8 cellular contexts compared by ENCODE assay signal in the genomic region with DNA sequence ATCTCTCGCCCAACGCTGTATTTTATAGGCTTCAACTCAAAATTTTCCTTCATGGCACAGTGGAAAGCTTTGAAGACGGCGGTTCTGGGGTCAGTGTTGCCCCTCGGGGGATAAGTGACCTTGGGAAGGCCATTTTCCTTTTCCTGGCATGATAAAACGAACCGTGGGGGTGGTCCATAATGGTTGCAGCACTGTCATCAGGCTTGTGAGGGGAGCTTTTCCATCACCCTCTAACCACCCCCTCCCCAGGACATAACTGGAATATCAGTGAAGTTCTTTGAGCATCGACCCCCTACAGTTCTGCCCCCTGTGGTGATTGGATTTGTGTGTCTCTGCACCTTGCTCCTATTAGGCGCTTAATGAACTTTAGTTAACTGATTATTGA. TPM values are rescaled to one million over a fixed set of nuclear protein-coding genes. Genes with fewer than 3 reads are reported as not detected.
DNase-seq lines count a peak whose midpoint lies in the region; ATAC-seq and TF ChIP-seq lines count a peak whose summit lies in the region.

No MANE protein-coding gene starts in this region.

- peak overlapping the region; percentile 10 for H2AK5ac ChIP-seq in mesenchymal stem cell (ENCODE audit: low read length, severe bottlenecking)

- H3K27ac ChIP-seq in breast epithelium: peak overlapping the region; percentile 97
- peak overlapping the region; percentile 62 for H3K27ac ChIP-seq in mesenchymal stem cell (ENCODE audit: low read length, poor library complexity, severe bottlenecking)

- intact Hi-C loops in CD14-positive monocyte (cut with micrococcal nuclease): loop anchor here (1.0 to 5.0 kb wide), 5 partner anchors 9 to 117 kb away; a partner anchor contains a TSS
- intact Hi-C loops in breast epithelium (cut with DNase I; ENCODE audit: low total_unique reads): no loop called here

- peak overlapping the region; percentile 92 for H4K8ac ChIP-seq in mesenchymal stem cell (ENCODE audit: low read length)

- peak overlapping the region; percentile 12 to 49 for H2BK12ac ChIP-seq in mesenchymal stem cell (ENCODE audit: low read length in 2 of 2)

- H3K9me3 Mint-ChIP-seq in CD14-positive monocyte: peaks cover 0 to 1% (median 0%) of the 10 kb centered on the region in 7 donors

- no peak for TF ChIP-seq CTCF in CD14-positive monocyte (IDR thresholded peaks at IDR 0.05)
- peak in 2 of 3 donors; percentile 15 to 43 for TF ChIP-seq CTCF in breast epithelium (IDR thresholded peaks at IDR 0.05)

- H2BK15ac ChIP-seq in mesenchymal stem cell (ENCODE audit: low read depth, poor library complexity, severe bottlenecking): peak overlapping the region; percentile 62

- peaks cover 59% of the 10 kb centered on the region for H3K4me1 Mint-ChIP-seq in CD14-positive monocyte

- peak overlapping the region; percentile 58 for H2BK5ac ChIP-seq in mesenchymal stem cell (ENCODE audit: low read depth, low read length, poor library complexity, severe bottlenecking)

- H3K36me3 Mint-ChIP-seq in CD14-positive monocyte: peaks cover 2% of the 10 kb centered on the region in 2 donors

- DNase-seq in CD14-positive monocyte (ENCODE audit: low spot score) (no peak), breast epithelium (ENCODE audit: low spot score in 2 of 2) (no peak), mesenchymal stem cell (no peak), activated gamma-delta T cell treated with Interleukin-2 at 50 U/mL for 16 hours (no peak), AG08396 (ENCODE audit: low spot score) (no peak)

- H4K91ac ChIP-seq in mesenchymal stem cell (ENCODE audit: low read length): peak overlapping the region; percentile 71

- H3K4me3 Mint-ChIP-seq in CD14-positive monocyte: peak overlapping the region; percentile 82 to 86

- H3K9me3 ChIP-seq in breast epithelium (no peaks in the 10 kb centered on the region), mesenchymal stem cell (ENCODE audit: control insufficient read depth, low read length) (no peaks in the 10 kb centered on the region)

- peak overlapping the region; percentile 98 for H3K4me2 ChIP-seq in mesenchymal stem cell (ENCODE audit: low read length, poor library complexity, severe bottlenecking)

- H3K27me3 Mint-ChIP-seq in CD14-positive monocyte (ENCODE audit: low read depth in 3 of 3): peaks cover 0 to 5% (median 2%) of the 10 kb centered on the region in 3 donors

- no peaks in the 10 kb centered on the region for H3K27me3 ChIP-seq in breast epithelium
- H3K27me3 ChIP-seq in mesenchymal stem cell (ENCODE audit: control insufficient read depth in 1 of 2, insufficient read depth in 1 of 2, low read length in 2 of 2): peaks cover 0 to 10% of the 10 kb centered on the region in 2 experiments

- H3K4me3 ChIP-seq in breast epithelium: peak overlapping the region; percentile 50 to 81 (median 71)
- peak overlapping the region; percentile 81 to 90 for H3K4me3 ChIP-seq in mesenchymal stem cell (ENCODE audit: insufficient read depth in 1 of 2, low read depth in 1 of 2, low read length in 2 of 2)

- peaks cover 7 to 20% of the 10 kb centered on the region in 2 donors for H3K4me1 ChIP-seq in breast epithelium
- H3K4me1 ChIP-seq in mesenchymal stem cell (ENCODE audit: control insufficient read depth, insufficient read depth, low read depth, low read length): peaks cover 11% of the 10 kb centered on the region

- H3K9ac ChIP-seq in mesenchymal stem cell (ENCODE audit: low read length): peak overlapping the region; percentile 100

- WGBS in mesenchymal stem cell: no CpG with 5 or more reads among the region's 9 CpGs

- peak overlapping the region; percentile 20 for H2AFZ ChIP-seq in mesenchymal stem cell (ENCODE audit: low read depth, low read length)

- no peaks in the 10 kb centered on the region for H3K79me1 ChIP-seq in mesenchymal stem cell (replicated peaks; ENCODE audit: low read length, poor library complexity, severe bottlenecking)

- peak overlapping the region in 1 of 2 experiments; percentile 27 for H3K23ac ChIP-seq in mesenchymal stem cell (ENCODE audit: low read length in 2 of 2)

- H3K18ac ChIP-seq in mesenchymal stem cell (ENCODE audit: low read depth in 1 of 2, low read length in 2 of 2): peak overlapping the region; percentile 86 to 95

- ATAC-seq in HG03460 (IDR thresholded peaks at IDR 0.05; ENCODE audit: unreplicated experiment) (peak; percentile 3), GM21526 (IDR thresholded peaks at IDR 0.05; ENCODE audit: low FRiP score, unreplicated experiment) (no peak), GM18502 (IDR thresholded peaks at IDR 0.05; ENCODE audit: poor library complexity, unreplicated experiment) (no peak)

- H3K36me3 ChIP-seq in breast epithelium (no peaks in the 10 kb centered on the region), mesenchymal stem cell (ENCODE audit: control insufficient read depth in 1 of 2, insufficient read depth in 2 of 2, low read depth in 1 of 2, low read length in 2 of 2) (no peaks in the 10 kb centered on the region)

- no peak for TF ChIP-seq POLR2A in breast epithelium (IDR thresholded peaks at IDR 0.05)

- peak overlapping the region; percentile 80 for H2BK120ac ChIP-seq in mesenchymal stem cell (ENCODE audit: low read depth, low read length)

- H3K4ac ChIP-seq in mesenchymal stem cell (ENCODE audit: low read depth in 1 of 2, low read length in 2 of 2): peak overlapping the region; percentile 55 to 77

- peak overlapping the region; percentile 99 to 100 (median 100) for H3K27ac Mint-ChIP-seq in CD14-positive monocyte

- H3K14ac ChIP-seq in mesenchymal stem cell (ENCODE audit: low read length in 2 of 2): peak overlapping the region in 1 of 2 experiments; percentile 44

RNA-seq across cellular contexts. Expression of a gene that starts 16.0 kb away (rescaled TPM):
- 1,000 to 10,000 TPM; 4,403 to 4,841 TPM for polyA plus RNA-seq in CD14-positive monocyte
- 100 to 1,000 TPM; 398 to 629 (median 549) TPM for total RNA-seq in breast epithelium
- 587 TPM for polyA plus RNA-seq in mesenchymal stem cell (2013, experiment 1 of 2)
- 551 TPM for polyA plus RNA-seq in mesenchymal stem cell (2013, experiment 2 of 2)
